Comparison of ENCODE assay signal across 8 cellular contexts in the genomic region with DNA sequence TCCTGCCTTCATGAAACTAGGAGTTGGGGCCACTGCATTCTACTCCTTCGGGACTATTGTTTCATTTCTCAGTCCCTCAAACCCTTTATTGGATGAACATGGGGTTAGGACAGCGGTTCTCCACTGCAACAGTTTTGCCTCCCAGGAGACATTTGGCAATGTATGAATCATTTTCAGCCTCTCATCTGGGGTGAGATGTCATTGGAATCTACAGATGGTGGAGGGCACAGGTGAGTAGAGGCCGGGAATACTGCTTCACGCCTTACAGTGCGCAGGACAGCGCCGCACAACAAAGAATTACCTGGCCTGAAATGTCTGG. TPM values are rescaled to one million over a fixed set of nuclear protein-coding genes. Genes with fewer than 3 reads are reported as not detected.
DNase-seq lines count a peak whose midpoint lies in the region; ATAC-seq and TF ChIP-seq lines count a peak whose summit lies in the region.

No MANE protein-coding gene starts in this region.

- WGBS in GM23248 (ENCODE audit: low coverage in 1 of 2, low lambda C conversion rate in 2 of 2, missing lambda C conversion rate in 2 of 2), 2 experiments, result 62 to 64% methylated on average over 7 of the region's 7 CpGs

- no peaks in the 10 kb centered on the region for H3K9me3 ChIP-seq in GM23248 (ENCODE audit: low read depth)
- H3K9me3 ChIP-seq in WERI-Rb-1 (ENCODE audit: severe bottlenecking), result no peaks in the 10 kb centered on the region

- no peaks in the 10 kb centered on the region for H3K9me2 ChIP-seq in GM23248 (ENCODE audit: insufficient read depth)

- H3K4me3 ChIP-seq in GM23248 (peak overlapping the region; percentile 89), WERI-Rb-1 (ENCODE audit: low read depth, low read length) (peak overlapping the region; percentile 52), fibroblast of the aortic adventitia (ENCODE audit: low read depth, low read length) (peak overlapping the region; percentile 68), retinal pigment epithelial cell (ENCODE audit: low read length) (peak overlapping the region; percentile 59)

- H3K36me3 ChIP-seq in GM23248 (ENCODE audit: low read depth), result 0 out of 2 replicates have a peak, but pooled peaks cover 10% of the 10 kb centered on the region
- H3K36me3 ChIP-seq in WERI-Rb-1, result peaks cover 6% of the 10 kb centered on the region; the same call in 1 of the 2 replicates

- in situ Hi-C loops in GM23248 (cut with MboI), result no loop called here

- H3K4me1 ChIP-seq in GM23248 (ENCODE audit: insufficient read depth), result peaks cover 17% of the 10 kb centered on the region

- peak overlapping the region; percentile 97 for H3K9ac ChIP-seq in GM23248

- no peak for ATAC-seq in HG02759 (IDR thresholded peaks at IDR 0.05; ENCODE audit: unreplicated experiment)

- no peak for TF ChIP-seq POLR2A in erythroblast (IDR thresholded peaks at IDR 0.05; ENCODE audit: low read length)

- H3K4me2 ChIP-seq in GM23248 (ENCODE audit: unreplicated experiment), result peak overlapping the region; percentile 80

- TF ChIP-seq CTCF in WERI-Rb-1 (IDR thresholded peaks at IDR 0.05; ENCODE audit: low read depth, low read length) (no peak), fibroblast of the aortic adventitia (IDR thresholded peaks at IDR 0.05; ENCODE audit: insufficient read depth, low read length) (no peak), retinal pigment epithelial cell (conservative IDR thresholded peaks at IDR 0.05; ENCODE audit: low read depth, low read length) (no peak)

- H3F3A ChIP-seq in GM23248 (ENCODE audit: insufficient read depth), result peaks cover 18% of the 10 kb centered on the region

- H3K27me3 ChIP-seq in GM23248 (replicated peaks; ENCODE audit: insufficient read depth) (no peaks in the 10 kb centered on the region), WERI-Rb-1 (ENCODE audit: insufficient read depth, low read depth, severe bottlenecking) (no peaks in the 10 kb centered on the region)

- peaks cover 43% of the 10 kb centered on the region for H3K79me2 ChIP-seq in GM23248 (ENCODE audit: insufficient read depth)

- peak overlapping the region; percentile 97 for H3K27ac ChIP-seq in GM23248
- H3K27ac ChIP-seq in WERI-Rb-1, result peak overlapping the region; percentile 83

- H2AFZ ChIP-seq in GM23248, result peak overlapping the region; percentile 81

- DNase-seq in GM23248 (no peak), WERI-Rb-1 (no peak), fibroblast of the aortic adventitia (ENCODE audit: low read depth) (no peak), retinal pigment epithelial cell (ENCODE audit: low read depth) (no peak), erythroblast (lab: John Stamatoyannopoulos, UW) (no peak), AG20443 (ENCODE audit: low spot score) (no peak), RPMI8226 (no peak)

- no peaks in the 10 kb centered on the region for H4K20me1 ChIP-seq in GM23248 (ENCODE audit: insufficient read depth)

RNA-seq across cellular contexts. Expression of a gene that starts 0.6 kb away (rescaled TPM):
- 58.9 and 64.1 TPM in 2 replicates for total RNA-seq in GM23248 (2014; rRNA removed; shearing (Covaris generic))
- polyA plus RNA-seq in GM23248 (2016; fragmentation: Nextera tagmentation; extraction: Ambion mirVana), result 59.6 and 64.5 TPM in 2 replicates
- 26.6 and 59.9 TPM in 2 replicates for total RNA-seq in fibroblast of the aortic adventitia (ENCODE audit: low replicate concordance)
